Comparison of ENCODE assay signal across 1 cellular context in the genomic region with DNA sequence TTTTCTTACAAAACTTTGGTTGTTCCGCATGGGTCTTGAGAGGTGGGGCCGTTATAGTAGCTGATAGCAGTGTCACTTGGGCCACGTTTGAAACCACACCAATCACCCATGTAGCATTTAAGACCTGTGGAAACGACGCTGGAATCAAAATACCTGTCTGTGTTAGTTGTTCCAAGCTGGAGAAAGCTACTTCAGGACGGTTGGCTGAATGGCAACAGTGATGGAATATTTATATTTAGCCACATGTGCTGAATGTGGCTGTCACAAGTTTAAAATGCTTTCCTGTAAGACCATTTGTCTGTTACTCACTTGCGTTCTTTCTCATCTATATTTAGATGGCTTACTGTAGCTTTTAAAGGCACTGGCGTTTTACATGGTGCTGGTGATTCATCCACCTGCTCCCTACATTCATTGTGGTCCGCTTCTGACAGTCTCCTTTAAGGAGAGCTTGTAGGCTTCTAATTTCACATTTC.
TF ChIP-seq lines count a peak whose summit lies in the region.

No MANE protein-coding gene starts in this region.

TF ChIP-seq in GM12878, 131 proteins besides CTCF, POLR2A, EP300 and RAD21:
- TF ChIP-seq, protein P1, sequence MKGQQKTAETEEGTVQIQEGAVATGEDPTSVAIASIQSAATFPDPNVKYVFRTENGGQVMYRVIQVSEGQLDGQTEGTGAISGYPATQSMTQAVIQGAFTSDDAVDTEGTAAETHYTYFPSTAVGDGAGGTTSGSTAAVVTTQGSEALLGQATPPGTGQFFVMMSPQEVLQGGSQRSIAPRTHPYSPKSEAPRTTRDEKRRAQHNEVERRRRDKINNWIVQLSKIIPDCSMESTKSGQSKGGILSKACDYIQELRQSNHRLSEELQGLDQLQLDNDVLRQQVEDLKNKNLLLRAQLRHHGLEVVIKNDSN (IDR thresholded peaks at IDR 0.05; ENCODE audit: borderline replicate concordance, extremely low read length, insufficient read depth, low read depth, low read length): no peak
